Comparison of ENCODE assay signal across 9 cellular contexts in genomic region chr1:24742090-24742938, GRCh38. TPM values are rescaled to one million over a fixed set of nuclear protein-coding genes. Genes with fewer than 3 reads are reported as not detected.
DNase-seq lines count a peak whose midpoint lies in the region; ATAC-seq and TF ChIP-seq lines count a peak whose summit lies in the region.
"Had no signal": no experiment of that assay in that cellular context is flagged by ENCODE, and none has a peak within 500 bp of the region (broad histone marks: within the 10 kb centered on the region; RNA-seq: fewer than 3 reads in every experiment).

No MANE protein-coding gene starts in this region.

- DNase-seq in LoVo (ENCODE audit: low spot score) (peak; percentile 44), cardiac fibroblast (ENCODE audit: low read depth in 2 of 2) (peak; percentile 53 to 70), neuronal stem cell (ENCODE audit: low spot score) (no peak), NCI-H2081 (lab: John Stamatoyannopoulos, UW) (no peak), amniotic stem cell (lab: John Stamatoyannopoulos, UW) (no peak)
- no peak for DNase-seq in stimulated activated CD4-positive, alpha-beta T cell treated with anti-CD3 and anti-CD28 coated beads, Interleukin-2, amount 100 ng/mL, for 48 hours
- DNase-seq: immature natural killer cell had no signal

- H2AK5ac ChIP-seq in neuronal stem cell (ENCODE audit: low read depth, low read length) = no peak overlapping the region

- ATAC-seq in HG02798 (IDR thresholded peaks at IDR 0.05; ENCODE audit: poor library complexity, unreplicated experiment) = no peak

- H2BK120ac ChIP-seq in neuronal stem cell (ENCODE audit: low read depth, low read length) = no peak overlapping the region

- H2BK12ac ChIP-seq in neuronal stem cell (ENCODE audit: low read length) = no peak overlapping the region

- H3K23ac ChIP-seq in neuronal stem cell (ENCODE audit: low read depth, low read length, poor library complexity) = no peak overlapping the region

- H3K36me3 ChIP-seq in ES-I3 (ENCODE audit: insufficient read depth, low read length) (no peaks in the 10 kb centered on the region), neuronal stem cell (replicated peaks in 1 of 2; ENCODE audit: control insufficient read depth in 2 of 2, insufficient read depth in 2 of 2, low read length in 2 of 2) (no peaks in the 10 kb centered on the region)

- no peak overlapping the region for H3K14ac ChIP-seq in neuronal stem cell (ENCODE audit: low read length)

- no peak overlapping the region for H2BK5ac ChIP-seq in neuronal stem cell (ENCODE audit: low read length)

- TF ChIP-seq CTCF in cardiac fibroblast (IDR thresholded peaks at IDR 0.05; ENCODE audit: low read depth, low read length) = no peak

- H3K9me3 ChIP-seq in ES-I3 (ENCODE audit: control insufficient read depth, insufficient read depth, low read length) (no peaks in the 10 kb centered on the region), neuronal stem cell (replicated peaks in 1 of 2; ENCODE audit: control insufficient read depth in 2 of 2, insufficient read depth in 1 of 2, low read depth in 1 of 2, low read length in 2 of 2) (no peaks in the 10 kb centered on the region)

- peak overlapping the region; percentile 58 for H3K18ac ChIP-seq in neuronal stem cell (ENCODE audit: low read length)

- no peak overlapping the region for H2AFZ ChIP-seq in neuronal stem cell (ENCODE audit: low read length)

- no peak overlapping the region for H4K91ac ChIP-seq in neuronal stem cell (ENCODE audit: low read depth, low read length, poor library complexity)

- no peak overlapping the region for H3K4ac ChIP-seq in neuronal stem cell (ENCODE audit: low read length)

- H3K9ac ChIP-seq in ES-I3 (ENCODE audit: low read depth, low read length) = peak overlapping the region; percentile 19
- H3K9ac ChIP-seq in neuronal stem cell (ENCODE audit: low read depth, low read length, poor library complexity) = no peak overlapping the region

- whole genome bisulfite sequencing in neuronal stem cell (ENCODE audit: extremely low coverage in 2 of 2, insufficient read length in 2 of 2, insufficient replicate concordance in 1 of 2), 2 donors = 100% methylated on average over 1 of the region's 9 CpGs; no CpG with 5 or more reads in 1 of the 2 donors

- no peak overlapping the region for H3K27ac ChIP-seq in neuronal stem cell (replicated peaks; ENCODE audit: low read length)

- peaks cover 1% of the 10 kb centered on the region for H3K79me1 ChIP-seq in neuronal stem cell (ENCODE audit: low read depth, low read length)

- H3K4me3 ChIP-seq in cardiac fibroblast (replicated peaks in 1 of 2; ENCODE audit: low read depth in 2 of 2, low read length in 2 of 2) (no peak overlapping the region), neuronal stem cell (ENCODE audit: low read length in 2 of 2) (no peak overlapping the region)

- peaks cover 20% of the 10 kb centered on the region for H3K4me1 ChIP-seq in ES-I3 (ENCODE audit: insufficient read depth, low read length)
- H3K4me1 ChIP-seq in neuronal stem cell (ENCODE audit: control insufficient read depth in 2 of 2, insufficient read depth in 1 of 2, low read depth in 1 of 2, low read length in 2 of 2) = peaks cover 8 to 21% of the 10 kb centered on the region in 2 donors

- no peaks in the 10 kb centered on the region for H3K27me3 ChIP-seq in neuronal stem cell (ENCODE audit: control insufficient read depth in 3 of 3, insufficient read depth in 3 of 3, low read depth in 1 of 3, low read length in 3 of 3)

- no peak overlapping the region for H2BK15ac ChIP-seq in neuronal stem cell (ENCODE audit: low read length)

- no peak overlapping the region for H3K4me2 ChIP-seq in neuronal stem cell (ENCODE audit: insufficient read depth, low read length, poor library complexity, severe bottlenecking)

- no peak overlapping the region for H4K8ac ChIP-seq in neuronal stem cell (ENCODE audit: low read depth, low read length)

RNA-seq across cellular contexts. Expression of gene CLIC4, which starts 2.9 kb away (rescaled TPM):
- 102 TPM for polyA plus RNA-seq in neuronal stem cell (2013, experiment 1 of 2)
- polyA plus RNA-seq in neuronal stem cell (2013, experiment 2 of 2) = 104 TPM

Comparison
In these comparisons a context has a peak if more than half of its experiments do, and no peak if none do; other contexts are left out.
1. DNase-seq: peak in LoVo (single experiment) and cardiac fibroblast (2 of 2); none in neuronal stem cell (single experiment), stimulated activated CD4-positive, alpha-beta T cell treated with anti-CD3 and anti-CD28 coated beads, Interleukin-2, amount 100 ng/mL, for 48 hours (0 of 2), NCI-H2081 (0 of 2) and amniotic stem cell (single experiment).